ENCODE assay signal across 8 cellular contexts in the genomic region with DNA sequence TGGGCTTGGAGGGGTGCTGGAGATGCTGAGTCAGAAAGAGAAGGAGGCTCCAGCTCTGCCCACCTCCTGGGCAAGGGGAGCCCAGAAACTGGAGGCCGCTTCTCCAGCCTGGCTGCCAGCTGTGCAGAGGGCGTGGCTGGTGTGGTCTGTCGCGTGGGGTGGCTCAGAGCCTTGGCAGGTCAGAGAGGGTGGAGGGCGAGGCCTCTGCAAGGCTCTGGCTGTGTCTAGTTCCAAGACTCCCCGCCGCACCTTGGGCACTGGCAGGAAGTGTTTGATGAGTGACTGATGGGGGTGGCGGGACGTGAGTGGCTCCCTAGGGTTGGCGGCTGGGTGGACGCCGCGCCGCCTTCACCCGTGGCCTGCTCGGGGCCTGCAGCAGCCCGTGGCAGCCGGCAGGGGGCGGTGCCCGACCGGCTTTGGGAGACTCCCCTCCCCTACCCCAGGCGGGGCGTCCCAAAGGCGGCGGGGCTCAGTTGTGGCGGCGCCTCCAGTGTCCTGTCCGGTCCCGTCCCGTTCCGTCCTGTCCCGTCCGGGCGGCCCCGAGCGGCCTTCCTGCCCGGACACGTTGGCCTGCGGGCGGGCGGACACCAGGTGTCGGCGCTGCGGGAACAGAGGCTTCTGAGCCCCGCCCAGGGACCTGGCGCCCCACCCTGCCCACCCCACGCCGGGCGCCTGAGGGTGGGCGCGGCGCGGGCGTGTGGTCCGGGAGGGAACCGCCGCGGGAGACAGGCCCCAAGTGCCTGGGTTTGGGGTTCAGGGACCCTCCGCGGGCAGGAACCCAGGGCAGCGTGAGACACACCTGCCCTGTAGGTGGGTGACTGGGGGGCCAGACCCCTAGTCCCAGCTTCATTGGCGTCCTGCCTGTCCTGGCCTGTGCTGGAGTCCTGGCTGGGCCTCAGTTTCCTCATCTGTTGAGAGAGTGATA. TPM values are rescaled to one million over a fixed set of nuclear protein-coding genes. Genes with fewer than 3 reads are reported as not detected.
DNase-seq lines count a peak whose midpoint lies in the region; ATAC-seq, FAIRE-seq and TF ChIP-seq lines count a peak whose summit lies in the region.

No MANE protein-coding gene starts in this region.

- TF ChIP-seq CTCF in MM.1S (IDR thresholded peaks at IDR 0.05; ENCODE audit: low read length) (peak; percentile 84), endothelial cell of umbilical vein (IDR thresholded peaks at IDR 0.05; ENCODE audit: extremely low read depth in 1 of 2, insufficient read depth in 1 of 2, low read depth in 1 of 2, low read length in 2 of 2) (peak; percentile 92 to 97)

- in situ Hi-C loops in G401 (cut with HindIII; ENCODE audit: low sequenced_read_pairs) = no loop called here

- H3K9me1 ChIP-seq in endothelial cell of umbilical vein (replicated peaks; ENCODE audit: control insufficient read depth, extremely low read depth, insufficient read depth, low read length) = no peaks in the 10 kb centered on the region

- intact Hi-C loops in endothelial cell of umbilical vein (cut with micrococcal nuclease) = loop anchor here (1.0 to 10.0 kb wide), 4 partner anchors 175 to 833 kb away; no protein-coding TSS in a partner anchor

- H3K27me3 ChIP-seq in MM.1S (replicated peaks; ENCODE audit: insufficient read depth, low read length) (no peaks in the 10 kb centered on the region; the same call in 1 of the 2 replicates), endothelial cell of umbilical vein (ENCODE audit: control insufficient read depth in 2 of 2, insufficient read depth in 2 of 2, low read length in 2 of 2) (no peaks in the 10 kb centered on the region), mucosa of rectum (ENCODE audit: control insufficient read depth in 2 of 2, insufficient read depth in 2 of 2, low read length in 2 of 2) (peaks cover 0 to 2% of the 10 kb centered on the region in 2 donors)

- H4K20me1 ChIP-seq in MM.1S (ENCODE audit: insufficient read depth, low read length) (no peaks in the 10 kb centered on the region), endothelial cell of umbilical vein (replicated peaks; ENCODE audit: control insufficient read depth, extremely low read depth, insufficient read depth, low read length) (no peaks in the 10 kb centered on the region)

- peak overlapping the region; percentile 60 for H3K4me2 ChIP-seq in MM.1S (ENCODE audit: low read depth, low read length)
- peak overlapping the region; percentile 53 for H3K4me2 ChIP-seq in endothelial cell of umbilical vein (ENCODE audit: insufficient read depth, low read length)

- H3K9me3 ChIP-seq in MM.1S (replicated peaks; ENCODE audit: insufficient read depth, low read length) (no peaks in the 10 kb centered on the region), endothelial cell of umbilical vein (replicated peaks; ENCODE audit: control insufficient read depth, insufficient read depth, low read length) (no peaks in the 10 kb centered on the region), mucosa of rectum (ENCODE audit: control insufficient read depth in 2 of 2, low read length in 2 of 2) (no peaks in the 10 kb centered on the region)

- FAIRE-seq in endothelial cell of umbilical vein (lab: Jason Lieb, UNC) = peak; percentile 65

- POLR2A ChIA-PET in endothelial cell of umbilical vein (lab: Charles Lee) = no interaction called here

- BruUV-seq in endothelial cell of umbilical vein (replicated peaks; lab: Mats Ljungman, UMichigan) = no TSS peak

- no peaks in the 10 kb centered on the region for H3K4me1 ChIP-seq in MM.1S (ENCODE audit: low read length)
- H3K4me1 ChIP-seq in endothelial cell of umbilical vein (ENCODE audit: control insufficient read depth, extremely low read depth, insufficient read depth, low read length) = peaks cover 16% of the 10 kb centered on the region
- peaks cover 44 to 67% of the 10 kb centered on the region in 2 donors for H3K4me1 ChIP-seq in mucosa of rectum (ENCODE audit: control insufficient read depth in 2 of 2, insufficient read depth in 2 of 2, low read length in 2 of 2)

- CTCF ChIA-PET in endothelial cell of umbilical vein (lab: Charles Lee) = interaction anchor here (0.7 to 3.5 kb wide), 4 partner anchors 175 to 728 kb away, joined by 4 to 62 read pairs (median 4); no protein-coding TSS in a partner anchor

- H3K79me2 ChIP-seq in MM.1S (ENCODE audit: low read length) (no peaks in the 10 kb centered on the region), endothelial cell of umbilical vein (ENCODE audit: control insufficient read depth, insufficient read depth, low read length) (no peaks in the 10 kb centered on the region)

- DNase-seq in G401 (ENCODE audit: low spot score) (peak; percentile 11), MM.1S (peak; percentile 58), endothelial cell of umbilical vein (ENCODE audit: low read depth, low spot score) (peak; percentile 49)
- peak; percentile 86 for DNase-seq in activated CD8-positive, alpha-beta memory T cell treated with anti-CD3 and anti-CD28 coated beads for 24 hours
- DNase-seq in stimulated activated CD8-positive, alpha-beta memory T cell treated with anti-CD3 and anti-CD28 coated beads, Interleukin-4, amount 100 ng/mL, for 48 hours = peak; percentile 79

- H3K4me3 ChIP-seq in MM.1S (ENCODE audit: low read length) (peak overlapping the region; percentile 49), endothelial cell of umbilical vein (replicated peaks in 1 of 3; ENCODE audit: insufficient read depth in 1 of 3, low read depth in 1 of 3, low read length in 3 of 3) (peak overlapping the region in 1 of 3 experiments; percentile 38), mucosa of rectum (ENCODE audit: low read length in 2 of 2) (peak overlapping the region; percentile 7 to 42)

- H2AFZ ChIP-seq in MM.1S (ENCODE audit: low read length) (peak overlapping the region; percentile 50), endothelial cell of umbilical vein (ENCODE audit: low read depth, low read length) (peak overlapping the region; percentile 74)

- dilution Hi-C loops in endothelial cell of umbilical vein (cut with MboI; ENCODE audit: extremely low pct_ligation_motif_present, low sequenced_read_pairs) = no loop called here

- H3K27ac ChIP-seq in MM.1S (ENCODE audit: low read length) (no peak overlapping the region), endothelial cell of umbilical vein (ENCODE audit: insufficient read depth, low read depth, low read length) (no peak overlapping the region), mucosa of rectum (ENCODE audit: low read depth in 2 of 2, low read length in 2 of 2) (peak overlapping the region; percentile 98 to 100)

- ATAC-seq in GM21786 (IDR thresholded peaks at IDR 0.05; ENCODE audit: unreplicated experiment) (no peak), GM21737 (IDR thresholded peaks at IDR 0.05; ENCODE audit: unreplicated experiment) (no peak)

- H3K9me2 ChIP-seq in MM.1S (replicated peaks; ENCODE audit: insufficient read depth, low read length) = no peaks in the 10 kb centered on the region

- H3K9ac ChIP-seq in MM.1S (ENCODE audit: low read length) = no peak overlapping the region
- H3K9ac ChIP-seq in endothelial cell of umbilical vein (replicated peaks; ENCODE audit: extremely low read depth, insufficient read depth, low read length) = no peak overlapping the region
- H3K9ac ChIP-seq in mucosa of rectum (ENCODE audit: low read depth in 1 of 2, low read length in 2 of 2) = peak overlapping the region; percentile 70 to 78

- no peak for TF ChIP-seq POLR2A in endothelial cell of umbilical vein (IDR thresholded peaks at IDR 0.05; ENCODE audit: low read depth, low read length)

- H3F3A ChIP-seq in MM.1S (ENCODE audit: insufficient read depth, low read length) = no peaks in the 10 kb centered on the region

- H3K36me3 ChIP-seq in MM.1S (replicated peaks; ENCODE audit: insufficient read depth, low read length) (no peaks in the 10 kb centered on the region), endothelial cell of umbilical vein (ENCODE audit: control insufficient read depth in 2 of 2, extremely low read depth in 1 of 2, insufficient read depth in 2 of 2, low read length in 2 of 2) (no peaks in the 10 kb centered on the region), mucosa of rectum (ENCODE audit: control insufficient read depth in 2 of 2, insufficient read depth in 2 of 2, low read length in 2 of 2) (no peaks in the 10 kb centered on the region)

TF ChIP-seq in endothelial cell of umbilical vein, 7 proteins besides CTCF, POLR2A, EP300 and RAD21:
- TF ChIP-seq GATA2 (IDR thresholded peaks at IDR 0.05; ENCODE audit: insufficient read depth, insufficient read length, low read depth, low read length) = no peak
- TF ChIP-seq, protein P1, sequence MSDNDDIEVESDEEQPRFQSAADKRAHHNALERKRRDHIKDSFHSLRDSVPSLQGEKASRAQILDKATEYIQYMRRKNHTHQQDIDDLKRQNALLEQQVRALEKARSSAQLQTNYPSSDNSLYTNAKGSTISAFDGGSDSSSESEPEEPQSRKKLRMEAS (IDR thresholded peaks at IDR 0.05; ENCODE audit: insufficient read depth, insufficient read length) = no peak
- TF ChIP-seq POLR2AphosphoS5 (IDR thresholded peaks at IDR 0.05; ENCODE audit: insufficient read depth, low read depth, low read length) = no peak
- no peak for TF ChIP-seq JUN (IDR thresholded peaks at IDR 0.05; ENCODE audit: borderline replicate concordance, insufficient read depth, insufficient read length, low read depth)
- TF ChIP-seq FOS (IDR thresholded peaks at IDR 0.05; ENCODE audit: borderline replicate concordance, insufficient read depth, low read length) = no peak
- no peak for TF ChIP-seq MYC (IDR thresholded peaks at IDR 0.05; ENCODE audit: low read depth, low read length)
- TF ChIP-seq EZH2 (IDR thresholded peaks at IDR 0.05; ENCODE audit: borderline replicate concordance, low read depth, low read length, severe bottlenecking) = no peak

RNA-seq across cellular contexts. Expression of a gene that starts 39.7 kb away (rescaled TPM):
- 0.37 and 0.44 TPM in 2 replicates for total RNA-seq in G401 (2014; rRNA removed; shearing (Covaris generic))
- 21.7 and 23.7 TPM in 2 replicates for total RNA-seq in endothelial cell of umbilical vein
- 12.3 and 13.6 TPM in 2 replicates for polyA plus RNA-seq in endothelial cell of umbilical vein
- polyA plus RNA-seq in endothelial cell of umbilical vein (2011; cell fraction: cytosol; rRNA removed) = 14.2 and 14.7 TPM in 2 replicates
- 21.6 and 24.7 TPM in 2 replicates for polyA plus RNA-seq in endothelial cell of umbilical vein (2011; cell fraction: nucleus; rRNA removed)
- polyA plus RNA-seq in endothelial cell of umbilical vein (2012) = 6.5 and 10.4 TPM in 2 replicates
- 11.6 and 14.8 TPM in 2 replicates for polyA minus RNA-seq in endothelial cell of umbilical vein
- polyA minus RNA-seq in endothelial cell of umbilical vein (2011; cell fraction: cytosol; rRNA and poly(A)+ RNA removed) = 68.4 TPM
- 5.7 and 6.3 TPM in 2 replicates for polyA minus RNA-seq in endothelial cell of umbilical vein (2011; cell fraction: nucleus; rRNA and poly(A)+ RNA removed)

Comparison
In these comparisons a context has a peak if more than half of its experiments do, and no peak if none do; other contexts are left out.
1. DNase-seq: peak in every context shown above with its lines; median percentile 86 in activated CD8-positive, alpha-beta memory T cell treated with anti-CD3 and anti-CD28 coated beads for 24 hours; 79 in stimulated activated CD8-positive, alpha-beta memory T cell treated with anti-CD3 and anti-CD28 coated beads, Interleukin-4, amount 100 ng/mL, for 48 hours; 58 in MM.1S; 49 in endothelial cell of umbilical vein; 11 in G401.
2. H3K27ac ChIP-seq: peak in mucosa of rectum (2 of 2); none in MM.1S (single experiment) and endothelial cell of umbilical vein (single experiment).
3. H3K9ac ChIP-seq: peak in mucosa of rectum (2 of 2); none in MM.1S (single experiment) and endothelial cell of umbilical vein (single experiment).
4. RNA of a gene that starts 39.7 kb away (total RNA-seq): 21.7 to 23.7 TPM in endothelial cell of umbilical vein; 0.37 to 0.44 TPM in G401; every median in the first group is over 10 times any median in the second.